ENCODE assay signal across 1 cellular context in the genomic region with DNA sequence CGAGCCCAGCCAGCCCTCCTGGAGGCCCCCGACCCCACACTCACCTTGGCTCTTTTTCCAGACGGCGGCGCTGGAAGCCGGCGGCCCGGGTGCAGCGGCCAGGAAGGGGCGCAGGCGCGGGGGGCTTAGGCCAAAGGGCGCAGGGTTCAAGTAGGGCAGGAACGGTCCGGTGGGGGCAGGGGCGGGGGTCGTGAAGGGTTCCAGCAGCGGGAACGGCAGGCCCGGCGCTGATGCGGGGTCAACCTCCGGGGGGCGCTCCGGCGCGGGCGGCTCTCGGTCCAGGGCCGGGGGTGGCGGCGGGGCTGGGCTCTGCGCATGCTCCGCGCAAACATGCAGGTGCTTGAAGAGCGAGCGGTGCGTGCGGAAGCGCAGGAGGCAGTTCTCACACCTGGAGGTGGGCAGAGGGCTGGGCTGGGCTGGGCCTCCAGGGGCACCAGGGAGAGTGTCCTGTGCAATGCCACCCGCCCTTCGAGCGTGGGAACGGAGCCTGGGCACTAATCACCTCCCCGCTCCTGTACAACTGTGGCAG.
TF ChIP-seq lines count a peak whose summit lies in the region.

No MANE protein-coding gene starts in this region.

TF ChIP-seq in WTC11, 78 proteins besides CTCF, POLR2A, EP300 and RAD21 (continued from another document):
- TF ChIP-seq, protein P1, sequence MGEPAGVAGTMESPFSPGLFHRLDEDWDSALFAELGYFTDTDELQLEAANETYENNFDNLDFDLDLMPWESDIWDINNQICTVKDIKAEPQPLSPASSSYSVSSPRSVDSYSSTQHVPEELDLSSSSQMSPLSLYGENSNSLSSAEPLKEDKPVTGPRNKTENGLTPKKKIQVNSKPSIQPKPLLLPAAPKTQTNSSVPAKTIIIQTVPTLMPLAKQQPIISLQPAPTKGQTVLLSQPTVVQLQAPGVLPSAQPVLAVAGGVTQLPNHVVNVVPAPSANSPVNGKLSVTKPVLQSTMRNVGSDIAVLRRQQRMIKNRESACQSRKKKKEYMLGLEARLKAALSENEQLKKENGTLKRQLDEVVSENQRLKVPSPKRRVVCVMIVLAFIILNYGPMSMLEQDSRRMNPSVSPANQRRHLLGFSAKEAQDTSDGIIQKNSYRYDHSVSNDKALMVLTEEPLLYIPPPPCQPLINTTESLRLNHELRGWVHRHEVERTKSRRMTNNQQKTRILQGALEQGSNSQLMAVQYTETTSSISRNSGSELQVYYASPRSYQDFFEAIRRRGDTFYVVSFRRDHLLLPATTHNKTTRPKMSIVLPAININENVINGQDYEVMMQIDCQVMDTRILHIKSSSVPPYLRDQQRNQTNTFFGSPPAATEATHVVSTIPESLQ (CRISPR knock-in tag; IDR thresholded peaks at IDR 0.05) = no peak
- no peak for TF ChIP-seq SOX15 (CRISPR knock-in tag; IDR thresholded peaks at IDR 0.05)
